9 cellular contexts compared by ENCODE assay signal in genomic region chr18:9827856-9828793, GRCh38. TPM values are rescaled to one million over a fixed set of nuclear protein-coding genes. Genes with fewer than 3 reads are reported as not detected.
DNase-seq lines count a peak whose midpoint lies in the region; ATAC-seq and TF ChIP-seq lines count a peak whose summit lies in the region.
"Had no signal": no experiment of that assay in that cellular context is flagged by ENCODE, and none has a peak within 500 bp of the region (broad histone marks: within the 10 kb centered on the region; RNA-seq: fewer than 3 reads in every experiment).

No MANE protein-coding gene starts in this region.

- H3K27me3 ChIP-seq in Panc1 (ENCODE audit: control insufficient read depth, insufficient read depth, low read length): no peaks in the 10 kb centered on the region
- H3K27me3 ChIP-seq: tibial nerve had no signal

- no peaks in the 10 kb centered on the region for H4K20me1 ChIP-seq in OCI-LY7 (ENCODE audit: insufficient read depth, low read length)

- TF ChIP-seq POLR2A in erythroblast (IDR thresholded peaks at IDR 0.05; ENCODE audit: low read length): no peak

- TF ChIP-seq CTCF in Panc1 (IDR thresholded peaks at IDR 0.05) (no peak), OCI-LY7 (conservative IDR thresholded peaks at IDR 0.05; ENCODE audit: low read length) (no peak)

- in situ Hi-C loops in Panc1 (cut with HindIII; ENCODE audit: low pct_unique_long_range_greater_than_20kb, low sequenced_read_pairs): no loop called here

- H3K4me3 ChIP-seq in Panc1 (ENCODE audit: low read depth in 2 of 2, low read length in 2 of 2) (peak overlapping the region in 1 of 2 experiments; percentile 29; a peak in 2 of 4 replicates), OCI-LY7 (ENCODE audit: low read depth, low read length, poor library complexity, severe bottlenecking) (no peak overlapping the region)
- H3K4me3 ChIP-seq: tibial nerve had no signal

- DNase-seq in EL (peak; percentile 99), Panc1 (ENCODE audit: low read depth, low spot score) (peak; percentile 91), erythroblast (lab: John Stamatoyannopoulos, UW) (peak; percentile 64 to 85), posterior vena cava (ENCODE audit: low spot score) (peak; percentile 86), epidermal melanocyte (ENCODE audit: insufficient read length, low spot score) (no peak), SHP77 (lab: John Stamatoyannopoulos, UW) (no peak), OCI-LY7 (ENCODE audit: low spot score) (no peak)

- intact Hi-C loops in Panc1 (cut with micrococcal nuclease; ENCODE audit: unreplicated experiment) (loop anchor here (10.0 kb wide), 1 partner anchor 87 kb away; the partner anchor contains the start of gene VAPA), posterior vena cava (cut with DNase I) (loop anchor here in 1 of 2 donors (10.0 kb wide), 1 partner anchor 97 kb away; no protein-coding TSS in a partner anchor), OCI-LY7 (cut with micrococcal nuclease; ENCODE audit: unreplicated experiment) (no loop called here)

- H3K4me1 ChIP-seq in Panc1 (ENCODE audit: control insufficient read depth, insufficient read depth, low read length): peaks cover 64% of the 10 kb centered on the region
- H3K4me1 ChIP-seq in OCI-LY7 (ENCODE audit: insufficient read depth, low read length, poor library complexity, severe bottlenecking): no peaks in the 10 kb centered on the region

- no peak overlapping the region for H2AFZ ChIP-seq in OCI-LY7 (ENCODE audit: low read length)

- BruUV-seq in Panc1 (replicated peaks; lab: Mats Ljungman, UMichigan) (no TSS peak), OCI-LY7 (replicated peaks; lab: Mats Ljungman, UMichigan) (no TSS peak)

- no peak overlapping the region for H3K4me2 ChIP-seq in OCI-LY7 (ENCODE audit: low read length)

- H3K9me2 ChIP-seq in OCI-LY7 (ENCODE audit: insufficient read depth, low read length): no peaks in the 10 kb centered on the region

- POLR2A ChIA-PET in Panc1 (lab: Charles Lee): no interaction called here
- POLR2A ChIA-PET in OCI-LY7 (lab: Charles Lee): interaction anchor here (0.7 to 0.8 kb wide), 2 partner anchors 20 to 27 kb away, joined by 3 read pairs; no protein-coding TSS in a partner anchor

- H3K9me3 ChIP-seq in Panc1 (ENCODE audit: control insufficient read depth, insufficient read depth, low read depth, low read length): no peaks in the 10 kb centered on the region
- no peaks in the 10 kb centered on the region for H3K9me3 ChIP-seq in OCI-LY7 (ENCODE audit: low read length)
- H3K9me3 ChIP-seq: tibial nerve had no signal

- no peaks in the 10 kb centered on the region for H3K79me2 ChIP-seq in OCI-LY7 (ENCODE audit: insufficient read depth, low read depth, low read length)

- H3K36me3 ChIP-seq in Panc1 (ENCODE audit: control insufficient read depth, insufficient read depth, low read length) (no peaks in the 10 kb centered on the region), OCI-LY7 (ENCODE audit: insufficient read depth, low read length) (no peaks in the 10 kb centered on the region)

- H3K27ac ChIP-seq in Panc1 (ENCODE audit: low read length) (peak overlapping the region; percentile 73), OCI-LY7 (ENCODE audit: low read depth, low read length, poor library complexity, severe bottlenecking) (no peak overlapping the region)

- CTCF ChIA-PET in Panc1 (lab: Charles Lee) (no interaction called here), OCI-LY7 (lab: Charles Lee; ENCODE audit: unreplicated experiment) (no interaction called here)

- ATAC-seq in Panc1 (peak; percentile 91), HG03159 (IDR thresholded peaks at IDR 0.05; ENCODE audit: unreplicated experiment) (no peak)

RNA-seq across cellular contexts. Expression of gene TXNDC2, which starts 57.6 kb away (rescaled TPM):
- total RNA-seq in Panc1 (2021; ENCODE audit: unreplicated experiment) (0.90 TPM), posterior vena cava (under 1 TPM; 0.19 to 0.29 TPM), OCI-LY7 (2022) (not detected in 2 replicates)
- 0.48 TPM for polyA plus RNA-seq in Panc1 (2012; ENCODE audit: insufficient read length)
- total RNA-seq in OCI-LY7 (2014; rRNA removed; shearing (Covaris generic)): not detected in 2 replicates

Comparison
In these comparisons a context has a peak if more than half of its experiments do, and no peak if none do; other contexts are left out.
1. DNase-seq: peak in EL (single experiment), Panc1 (single experiment), erythroblast (2 of 2) and posterior vena cava (single experiment); none in epidermal melanocyte (single experiment), SHP77 (0 of 2) and OCI-LY7 (single experiment).